In the genomic region with DNA sequence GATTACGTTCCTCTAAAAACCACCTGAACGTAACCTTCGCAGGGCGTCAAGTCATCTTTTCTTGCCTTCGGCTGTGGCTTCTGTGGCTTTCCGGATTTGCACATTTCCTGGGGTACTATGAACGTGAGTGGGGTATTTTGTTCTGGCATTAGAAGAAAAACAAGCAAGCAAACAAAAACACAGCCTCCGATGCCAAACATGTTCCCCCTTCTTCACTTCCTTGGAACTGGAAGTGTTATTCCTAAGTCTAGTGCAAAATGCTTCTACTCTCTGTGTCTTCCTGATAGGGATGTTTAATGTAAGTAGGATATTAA, we compare ENCODE assay signal across 4 cellular contexts. TPM values are rescaled to one million over a fixed set of nuclear protein-coding genes. Genes with fewer than 3 reads are reported as not detected.
"Had no signal": no experiment of that assay in that cellular context is flagged by ENCODE, and none has a peak within 500 bp of the region (broad histone marks: within the 10 kb centered on the region; RNA-seq: fewer than 3 reads in every experiment).

No MANE protein-coding gene starts in this region.

RNA-seq across cellular contexts. Expression of a gene that starts 2.2 kb away (rescaled TPM):
- total RNA-seq: left ventricle myocardium superior, sciatic nerve had no signal
- polyA plus RNA-seq: cardiac muscle cell, ovary had no signal
